9 cellular contexts compared by ENCODE assay signal in genomic region chr21:15221799-15222386, GRCh38.
A peak's percentile ranks its signal among the peaks of the same experiment; 100 is the strongest.
DNase-seq lines count a peak whose midpoint lies in the region; ATAC-seq and TF ChIP-seq lines count a peak whose summit lies in the region.
"Had no signal": no experiment of that assay in that cellular context is flagged by ENCODE, and none has a peak within 500 bp of the region (broad histone marks: within the 10 kb centered on the region; RNA-seq: fewer than 3 reads in every experiment).

No MANE protein-coding gene starts in this region.

- H3K4me3 ChIP-seq in epithelial cell of esophagus (ENCODE audit: low read length), result no peak overlapping the region

- DNase-seq in H4 (ENCODE audit: low spot score), result peak; percentile 56
- DNase-seq in NCI-H460 (ENCODE audit: extremely low read depth, low read depth), result peak; percentile 14
- DNase-seq in epithelial cell of esophagus (ENCODE audit: low read depth), result peak; percentile 97
- peak; percentile 74 for DNase-seq in non-pigmented ciliary epithelial cell (ENCODE audit: low read depth)
- no peak for DNase-seq in activated T-cell treated with anti-CD3 and anti-CD28 coated beads, Interleukin-2, amount 50 U/mL, for 48 hours
- no peak for DNase-seq in head of caudate nucleus
- DNase-seq in activated T-helper 1 cell treated with anti-CD3 and anti-CD28 coated beads, Interleukin-12 subunit alpha, Interleukin-12 subunit beta, Interleukin-2, Interleukin-4 antibody, amounts not matched to agents 30 ng/mL and 10 ng/mL and 1 ng/mL, durations not matched to agents 14 hours and 24 hours and 36 hours (ENCODE audit: low spot score), result no peak

- no peak overlapping the region for H3K27ac Mint-ChIP-seq in activated T-helper 1 cell treated with anti-CD3 and anti-CD28 coated beads, Interleukin-12 subunit alpha, Interleukin-12 subunit beta, Interleukin-2, Interleukin-4 antibody, amounts not matched to agents 30 ng/mL and 10 ng/mL and 1 ng/mL, durations not matched to agents 14 hours and 24 hours and 36 hours
- H3K27ac Mint-ChIP-seq: progenitor cell of endocrine pancreas had no signal

- intact Hi-C loops in head of caudate nucleus (cut with DNase I), result no loop called here
- intact Hi-C loops in activated T-helper 1 cell treated with anti-CD3 and anti-CD28 coated beads, Interleukin-12 subunit alpha, Interleukin-12 subunit beta, Interleukin-2, Interleukin-4 antibody, amounts not matched to agents 30 ng/mL and 10 ng/mL and 1 ng/mL, durations not matched to agents 14 hours and 24 hours and 36 hours (cut with micrococcal nuclease), result no loop called here

- H3K27me3 Mint-ChIP-seq in activated T-helper 1 cell treated with anti-CD3 and anti-CD28 coated beads, Interleukin-12 subunit alpha, Interleukin-12 subunit beta, Interleukin-2, Interleukin-4 antibody, amounts not matched to agents 30 ng/mL and 10 ng/mL and 1 ng/mL, durations not matched to agents 14 hours and 24 hours and 36 hours (ENCODE audit: insufficient read depth), result no peaks in the 10 kb centered on the region
- H3K27me3 Mint-ChIP-seq: progenitor cell of endocrine pancreas had no signal

- H3K4me1 Mint-ChIP-seq in activated T-helper 1 cell treated with anti-CD3 and anti-CD28 coated beads, Interleukin-12 subunit alpha, Interleukin-12 subunit beta, Interleukin-2, Interleukin-4 antibody, amounts not matched to agents 30 ng/mL and 10 ng/mL and 1 ng/mL, durations not matched to agents 14 hours and 24 hours and 36 hours (ENCODE audit: low read depth), result no peaks in the 10 kb centered on the region

- ATAC-seq in HG02642 (IDR thresholded peaks at IDR 0.05; ENCODE audit: poor library complexity, unreplicated experiment), result no peak

- peak; percentile 16 for TF ChIP-seq CTCF in epithelial cell of esophagus (IDR thresholded peaks at IDR 0.05; ENCODE audit: insufficient read depth, low read depth, low read length, missing control alignments)

- no peak overlapping the region for H3K4me3 Mint-ChIP-seq in activated T-helper 1 cell treated with anti-CD3 and anti-CD28 coated beads, Interleukin-12 subunit alpha, Interleukin-12 subunit beta, Interleukin-2, Interleukin-4 antibody, amounts not matched to agents 30 ng/mL and 10 ng/mL and 1 ng/mL, durations not matched to agents 14 hours and 24 hours and 36 hours

- H3K9me3 Mint-ChIP-seq in activated T-helper 1 cell treated with anti-CD3 and anti-CD28 coated beads, Interleukin-12 subunit alpha, Interleukin-12 subunit beta, Interleukin-2, Interleukin-4 antibody, amounts not matched to agents 30 ng/mL and 10 ng/mL and 1 ng/mL, durations not matched to agents 14 hours and 24 hours and 36 hours, result no peaks in the 10 kb centered on the region

- H3K36me3 Mint-ChIP-seq in activated T-helper 1 cell treated with anti-CD3 and anti-CD28 coated beads, Interleukin-12 subunit alpha, Interleukin-12 subunit beta, Interleukin-2, Interleukin-4 antibody, amounts not matched to agents 30 ng/mL and 10 ng/mL and 1 ng/mL, durations not matched to agents 14 hours and 24 hours and 36 hours (ENCODE audit: low read depth), result no peaks in the 10 kb centered on the region

Comparison
In these comparisons a context has a peak if more than half of its experiments do, and no peak if none do; other contexts are left out.
1. DNase-seq: peak in H4 (single experiment), NCI-H460 (single experiment), epithelial cell of esophagus (single experiment) and non-pigmented ciliary epithelial cell (single experiment); none in activated T-cell treated with anti-CD3 and anti-CD28 coated beads, Interleukin-2, amount 50 U/mL, for 48 hours (0 of 2), head of caudate nucleus (0 of 42) and activated T-helper 1 cell treated with anti-CD3 and anti-CD28 coated beads, Interleukin-12 subunit alpha, Interleukin-12 subunit beta, Interleukin-2, Interleukin-4 antibody, amounts not matched to agents 30 ng/mL and 10 ng/mL and 1 ng/mL, durations not matched to agents 14 hours and 24 hours and 36 hours (single experiment).